8 cellular contexts compared by ENCODE assay signal in genomic region chr4:100095729-100096595, GRCh38.
DNase-seq lines count a peak whose midpoint lies in the region; ATAC-seq lines count a peak whose summit lies in the region.

No MANE protein-coding gene starts in this region.

- peak; percentile 90 for ATAC-seq in GM21717 (IDR thresholded peaks at IDR 0.05; ENCODE audit: unreplicated experiment)

- peaks cover 2% of the 10 kb centered on the region for H3K36me3 Mint-ChIP-seq in activated naive CD4-positive, alpha-beta T cell treated with anti-CD3 and anti-CD28 coated beads, Interleukin-2, amount 10 ng/mL, durations not matched to agents 7 days and 5 days

- intact Hi-C loops in head of caudate nucleus (cut with DNase I): loop anchor here (10.0 kb wide), 1 partner anchor 89 kb away; no protein-coding TSS in a partner anchor

- no peak overlapping the region for H3K4me3 ChIP-seq in Jurkat, Clone E6-1 (ENCODE audit: low read length)

- in situ Hi-C loops in G401 (cut with HindIII; ENCODE audit: low sequenced_read_pairs): no loop called here

- peak; percentile 56 for DNase-seq in G401 (ENCODE audit: low spot score)
- DNase-seq in Jurkat, Clone E6-1 (ENCODE audit: low read depth, low spot score): peak; percentile 69
- peak; percentile 68 for DNase-seq in SK-N-DZ (ENCODE audit: low spot score)
- peak; percentile 57 for DNase-seq in activated naive CD4-positive, alpha-beta T cell treated with anti-CD3 and anti-CD28 coated beads, Interleukin-2, amount 10 ng/mL, durations not matched to agents 7 days and 5 days
- DNase-seq in head of caudate nucleus: peak in 39 of 42 donors; percentile 4 to 75 (median 35)
- DNase-seq in retina: peak; percentile 39
- no peak for DNase-seq in NCI-H187 (lab: John Stamatoyannopoulos, UW)

- peaks cover 57% of the 10 kb centered on the region for H3K4me1 Mint-ChIP-seq in activated naive CD4-positive, alpha-beta T cell treated with anti-CD3 and anti-CD28 coated beads, Interleukin-2, amount 10 ng/mL, durations not matched to agents 7 days and 5 days

- CTCF ChIA-PET in activated naive CD4-positive, alpha-beta T cell treated with anti-CD3 and anti-CD28 coated beads, Interleukin-2, amount 10 ng/mL, durations not matched to agents 7 days and 5 days (lab: Charles Lee): interaction anchor here (0.6 to 1.8 kb wide), 12 partner anchors 10 to 915 kb away, joined by 3 to 10 read pairs (median 4); no protein-coding TSS in a partner anchor

- H3K4me3 Mint-ChIP-seq in activated naive CD4-positive, alpha-beta T cell treated with anti-CD3 and anti-CD28 coated beads, Interleukin-2, amount 10 ng/mL, durations not matched to agents 7 days and 5 days: no peak overlapping the region

- H3K27me3 Mint-ChIP-seq in activated naive CD4-positive, alpha-beta T cell treated with anti-CD3 and anti-CD28 coated beads, Interleukin-2, amount 10 ng/mL, durations not matched to agents 7 days and 5 days: peaks cover 3% of the 10 kb centered on the region

- peak overlapping the region; percentile 67 for H3K27ac Mint-ChIP-seq in activated naive CD4-positive, alpha-beta T cell treated with anti-CD3 and anti-CD28 coated beads, Interleukin-2, amount 10 ng/mL, durations not matched to agents 7 days and 5 days

- no peaks in the 10 kb centered on the region for H3K9me3 Mint-ChIP-seq in activated naive CD4-positive, alpha-beta T cell treated with anti-CD3 and anti-CD28 coated beads, Interleukin-2, amount 10 ng/mL, durations not matched to agents 7 days and 5 days

Comparison
In these comparisons a context has a peak if more than half of its experiments do, and no peak if none do; other contexts are left out.
1. DNase-seq: peak in G401 (single experiment), Jurkat, Clone E6-1 (single experiment), SK-N-DZ (single experiment), activated naive CD4-positive, alpha-beta T cell treated with anti-CD3 and anti-CD28 coated beads, Interleukin-2, amount 10 ng/mL, durations not matched to agents 7 days and 5 days (single experiment), head of caudate nucleus (39 of 42) and retina (single experiment); none in NCI-H187 (0 of 2).